Comparison of ENCODE assay signal across 1 cellular context in genomic region chr15:55434989-55435825, GRCh38.
TF ChIP-seq lines count a peak whose summit lies in the region.

No MANE protein-coding gene starts in this region.

TF ChIP-seq in GM23338, 12 proteins besides CTCF, POLR2A, EP300 and RAD21 (continued from another document):
- TF ChIP-seq EZH2 (IDR thresholded peaks at IDR 0.05; ENCODE audit: low read depth, unreplicated experiment) (no peak), ETS1 (IDR thresholded peaks at IDR 0.05) (no peak)
